In the genomic region with DNA sequence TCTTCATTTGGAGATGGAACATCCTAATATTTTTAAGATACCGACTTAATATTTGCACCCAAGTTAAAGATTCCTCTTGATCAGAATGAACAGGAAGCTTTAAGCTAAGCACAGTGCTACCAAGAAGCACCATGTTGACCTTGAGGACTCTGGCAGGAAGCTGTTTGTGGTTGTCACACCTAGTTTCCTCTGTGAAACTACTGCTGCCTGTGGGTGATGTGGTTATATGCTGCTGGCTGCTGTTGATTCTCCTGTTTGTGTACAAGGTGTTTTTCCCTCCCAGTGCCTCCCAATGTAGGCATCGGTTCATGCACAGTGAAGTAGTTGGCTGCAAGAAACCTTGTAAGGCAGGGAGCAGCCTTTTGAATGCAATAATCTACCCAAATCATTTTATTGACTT, we compare ENCODE assay signal across 8 cellular contexts. TPM values are rescaled to one million over a fixed set of nuclear protein-coding genes. Genes with fewer than 3 reads are reported as not detected.
A peak's percentile ranks its signal among the peaks of the same experiment; 100 is the strongest.
DNase-seq lines count a peak whose midpoint lies in the region; ATAC-seq, FAIRE-seq and TF ChIP-seq lines count a peak whose summit lies in the region.
"Had no signal": no experiment of that assay in that cellular context is flagged by ENCODE, and none has a peak within 500 bp of the region (broad histone marks: within the 10 kb centered on the region; RNA-seq: fewer than 3 reads in every experiment).

No MANE protein-coding gene starts in this region.

- peaks cover 87% of the 10 kb centered on the region for H3K4me1 Mint-ChIP-seq in activated CD8-positive, alpha-beta T cell treated with anti-CD3 and anti-CD28 coated beads, Interleukin-2, amount 10 ng/mL, durations not matched to agents 7 days and 5 days (ENCODE audit: low read depth)

- TF ChIP-seq CTCF in pancreas (IDR thresholded peaks at IDR 0.05), result no peak

- no peaks in the 10 kb centered on the region for H3K27me3 ChIP-seq in pancreas

- DNase-seq in activated CD8-positive, alpha-beta T cell treated with anti-CD3 and anti-CD28 coated beads, Interleukin-2, amount 10 ng/mL, durations not matched to agents 7 days and 5 days, result peak; percentile 91
- DNase-seq in pancreas, result no peak
- no peak for DNase-seq in islet precursor cell
- DNase-seq in T1000 (lab: John Stamatoyannopoulos, UW), result no peak
- DNase-seq in AG20443 (ENCODE audit: low spot score), result no peak

- FAIRE-seq in pancreas (lab: Jason Lieb, UNC), result no peak

- peak overlapping the region; percentile 94 for H3K27ac Mint-ChIP-seq in activated CD8-positive, alpha-beta T cell treated with anti-CD3 and anti-CD28 coated beads, Interleukin-2, amount 10 ng/mL, durations not matched to agents 7 days and 5 days

- H3K9me3 Mint-ChIP-seq in activated CD8-positive, alpha-beta T cell treated with anti-CD3 and anti-CD28 coated beads, Interleukin-2, amount 10 ng/mL, durations not matched to agents 7 days and 5 days (ENCODE audit: insufficient read depth), result peaks cover 6% of the 10 kb centered on the region

- CTCF ChIA-PET in activated CD8-positive, alpha-beta T cell treated with anti-CD3 and anti-CD28 coated beads, Interleukin-2, amount 10 ng/mL, durations not matched to agents 7 days and 5 days (lab: Charles Lee), result interaction anchor here (0.8 to 3.3 kb wide), 14 partner anchors 10 to 400 kb away, joined by 3 to 26 read pairs (median 4); partner anchors contain the start of gene AKTIP

- H3K36me3 Mint-ChIP-seq in activated CD8-positive, alpha-beta T cell treated with anti-CD3 and anti-CD28 coated beads, Interleukin-2, amount 10 ng/mL, durations not matched to agents 7 days and 5 days (ENCODE audit: low read depth), result peaks cover 92% of the 10 kb centered on the region

- intact Hi-C loops in pancreas (cut with DNase I), result no loop called here

- H3K4me3 Mint-ChIP-seq in activated CD8-positive, alpha-beta T cell treated with anti-CD3 and anti-CD28 coated beads, Interleukin-2, amount 10 ng/mL, durations not matched to agents 7 days and 5 days, result peak overlapping the region; percentile 78

- POLR2A ChIA-PET in activated CD8-positive, alpha-beta T cell treated with anti-CD3 and anti-CD28 coated beads, Interleukin-2, amount 10 ng/mL, durations not matched to agents 7 days and 5 days (lab: Charles Lee), result interaction anchor here (0.9 to 7.3 kb wide), 6 partner anchors 9 to 44 kb away, joined by 3 to 101 read pairs (median 20); partner anchors contain the start of genes AKTIP and RBL2

- no peaks in the 10 kb centered on the region for H3K27me3 Mint-ChIP-seq in activated CD8-positive, alpha-beta T cell treated with anti-CD3 and anti-CD28 coated beads, Interleukin-2, amount 10 ng/mL, durations not matched to agents 7 days and 5 days (ENCODE audit: low read depth)

- H3K4me1 ChIP-seq in pancreas, result no peaks in the 10 kb centered on the region

- H3K4me3 ChIP-seq in pancreas, result no peak overlapping the region
- H3K4me3 ChIP-seq: SK-N-MC had no signal

- no peak overlapping the region for H3K27ac ChIP-seq in pancreas
- H3K27ac ChIP-seq: SK-N-MC had no signal

- H3K36me3 ChIP-seq in pancreas, result peaks cover 5 to 63% (median 27%) of the 10 kb centered on the region in 3 donors

- WGBS in pancreas, 2 donors, result 94 to 95% methylated on average over 2 of the region's 2 CpGs

- H3K9me3 ChIP-seq in pancreas, result no peaks in the 10 kb centered on the region

- ATAC-seq in GM19467 (IDR thresholded peaks at IDR 0.05; ENCODE audit: unreplicated experiment) (peak; percentile 100), HG03378 (IDR thresholded peaks at IDR 0.05; ENCODE audit: unreplicated experiment) (peak; percentile 100), pancreas (peak in 3 of 4 donors; percentile 45 to 56 (median 46))
- ATAC-seq in activated CD8-positive, alpha-beta T cell treated with anti-CD3 and anti-CD28 coated beads, Interleukin-2, amount 10 ng/mL, durations not matched to agents 7 days and 5 days, result peak; percentile 86

RNA-seq across cellular contexts. Expression of gene RBL2, which starts 23.4 kb away (rescaled TPM):
- total RNA-seq in activated CD8-positive, alpha-beta T cell treated with anti-CD3 and anti-CD28 coated beads, Interleukin-2, amount 10 ng/mL, durations not matched to agents 7 days and 5 days, result 100 to 1,000 TPM; 137 to 138 TPM
- total RNA-seq in pancreas, result 10 to 100 TPM; 27.6 to 60.6 (median 40.3) TPM
- 10 to 100 TPM; 29.9 to 45.3 TPM for polyA plus RNA-seq in pancreas

RNA-seq across cellular contexts. Expression of gene AKTIP, which starts 45.3 kb away (rescaled TPM):
- total RNA-seq in activated CD8-positive, alpha-beta T cell treated with anti-CD3 and anti-CD28 coated beads, Interleukin-2, amount 10 ng/mL, durations not matched to agents 7 days and 5 days, result 10 to 100 TPM; 54.0 to 56.8 TPM
- total RNA-seq in pancreas, result 10 to 100 TPM; 10.1 to 18.6 (median 13.2) TPM
- 10 to 100 TPM in 1 of 2 donors, 1 to 10 TPM in 1; 8.7 to 18.6 TPM for polyA plus RNA-seq in pancreas

Comparison
In these comparisons a context has a peak if more than half of its experiments do, and no peak if none do; other contexts are left out.
1. ATAC-seq: peak in every context shown above with its lines; median percentile 100 in GM19467; 100 in HG03378; 86 in activated CD8-positive, alpha-beta T cell treated with anti-CD3 and anti-CD28 coated beads, Interleukin-2, amount 10 ng/mL, durations not matched to agents 7 days and 5 days; 46 in pancreas.